In genomic region chr2:147352294-147352693, GRCh38 we compare ENCODE assay signal across 21 cellular contexts.
A peak's percentile ranks its signal among the peaks of the same experiment; 100 is the strongest.
DNase-seq lines count a peak whose midpoint lies in the region; ATAC-seq, FAIRE-seq and TF ChIP-seq lines count a peak whose summit lies in the region.
"Had no signal": no experiment of that assay in that cellular context is flagged by ENCODE, and none has a peak within 500 bp of the region (broad histone marks: within the 10 kb centered on the region; RNA-seq: fewer than 3 reads in every experiment).

No MANE protein-coding gene starts in this region.

- intact Hi-C loops in pancreas (cut with DNase I) (no loop called here), upper lobe of right lung (cut with DNase I) (no loop called here)

- FAIRE-seq in pancreas (lab: Jason Lieb, UNC), result no peak
- FAIRE-seq: endothelial cell of umbilical vein, H1, keratinocyte, RCC 7860 had no signal

- H3K4me3 ChIP-seq in HEK293 (ENCODE audit: low read depth, low read length), result no peak overlapping the region
- H3K4me3 ChIP-seq in pancreas, result no peak overlapping the region
- no peak overlapping the region for H3K4me3 ChIP-seq in upper lobe of right lung
- H3K4me3 ChIP-seq: coronary artery, hepatocyte, thoracic aorta had no signal

- DNase-seq in NCI-H1436 treated with DMSO at 0.1 percent for 48 hours (lab: John Stamatoyannopoulos, UW), result peak; percentile 14
- DNase-seq in NCI-H748 (lab: John Stamatoyannopoulos, UW; ENCODE audit: unreplicated experiment), result peak; percentile 94
- DNase-seq in pancreas, result peak; percentile 44 to 83 (median 64)
- DNase-seq in mucosa of gallbladder (ENCODE audit: low spot score), result no peak
- no peak for DNase-seq in islet precursor cell
- no peak for DNase-seq in upper lobe of right lung
- DNase-seq: BE2C; brain microvascular endothelial cell; GDM1; mammary epithelial cell; naive thymus-derived CD8-positive, alpha-beta T cell had no signal

- CTCF ChIA-PET in HEK293 (lab: Yijun Ruan, JAX), result interaction anchor here (0.6 kb wide), 2 partner anchors 285 to 540 kb away, joined by 3 to 4 read pairs; no protein-coding TSS in a partner anchor

- H3K4me1 ChIP-seq in HEK293 (ENCODE audit: control insufficient read depth, insufficient read depth, low read length), result no peaks in the 10 kb centered on the region
- peaks cover 4 to 17% (median 12%) of the 10 kb centered on the region in 3 donors for H3K4me1 ChIP-seq in pancreas
- H3K4me1 ChIP-seq in upper lobe of right lung, result no peaks in the 10 kb centered on the region
- H3K4me1 ChIP-seq: BE2C had no signal

- H3K27me3 ChIP-seq in pancreas (no peaks in the 10 kb centered on the region), upper lobe of right lung (no peaks in the 10 kb centered on the region)
- H3K27me3 ChIP-seq: BE2C, brain microvascular endothelial cell, hepatocyte had no signal

- H3K36me3 ChIP-seq in HEK293 (ENCODE audit: control insufficient read depth in 2 of 2, insufficient read depth in 1 of 2, low read length in 2 of 2), result no peaks in the 10 kb centered on the region
- H3K36me3 ChIP-seq in pancreas, result no peaks in the 10 kb centered on the region
- H3K36me3 ChIP-seq in upper lobe of right lung, result no peaks in the 10 kb centered on the region
- H3K36me3 ChIP-seq: BE2C, brain microvascular endothelial cell, thoracic aorta had no signal

- 38 to 44% methylated on average over 4 of the region's 4 CpGs for WGBS in pancreas, 2 donors

- no peak for TF ChIP-seq CTCF in HEK293 (tag by site-specific recombination; IDR thresholded peaks at IDR 0.05)
- no peak for TF ChIP-seq CTCF in pancreas (IDR thresholded peaks at IDR 0.05)
- no peak for TF ChIP-seq CTCF in upper lobe of right lung (IDR thresholded peaks at IDR 0.05)

- H3K27ac ChIP-seq in HEK293 (ENCODE audit: extremely low read depth, low read depth, low read length) (no peak overlapping the region), pancreas (peak overlapping the region in 2 of 4 donors; percentile 51 to 53), upper lobe of right lung (no peak overlapping the region)
- H3K27ac ChIP-seq: brain microvascular endothelial cell, coronary artery, hepatocyte, thoracic aorta had no signal

- POLR2A ChIA-PET in HEK293 (lab: Yijun Ruan, JAX), result no interaction called here

- ATAC-seq in pancreas (peak; percentile 92 to 96 (median 94)), HG02678 (IDR thresholded peaks at IDR 0.05; ENCODE audit: unreplicated experiment) (no peak), upper lobe of right lung (no peak)
- ATAC-seq: activated T-helper 17 cell treated with anti-CD3 and anti-CD28 coated beads, Interleukin-2, amount 50 U/mL, for 72 hours; naive thymus-derived CD8-positive, alpha-beta T cell had no signal

- H3K9me3 ChIP-seq in HEK293 (ENCODE audit: control insufficient read depth, insufficient read depth, low read depth, low read length) (no peaks in the 10 kb centered on the region), pancreas (no peaks in the 10 kb centered on the region), upper lobe of right lung (no peaks in the 10 kb centered on the region)
- H3K9me3 ChIP-seq: BE2C, thoracic aorta had no signal

TF ChIP-seq in HEK293, 187 proteins besides CTCF, POLR2A, EP300 and RAD21:
- TF ChIP-seq SETDB1 (IDR thresholded peaks at IDR 0.05; ENCODE audit: insufficient read length, low read length) (no peak), SCRT2 (tag by site-specific recombination; IDR thresholded peaks at IDR 0.05) (peak; percentile 32; the same call in 1 of the 2 replicates), ZNF571 (tag by site-specific recombination; IDR thresholded peaks at IDR 0.05) (no peak)

Comparison
In these comparisons a context has a peak if more than half of its experiments do, and no peak if none do; other contexts are left out.
1. DNase-seq: peak in NCI-H1436 treated with DMSO at 0.1 percent for 48 hours (single experiment), NCI-H748 (single experiment) and pancreas (6 of 6); none in mucosa of gallbladder (single experiment), islet precursor cell (single experiment) and upper lobe of right lung (single experiment).
2. ATAC-seq: peak in pancreas (4 of 4); none in HG02678 (single experiment) and upper lobe of right lung (single experiment).